Comparison of ENCODE assay signal across 20 cellular contexts in genomic region chr12:8784464-8784863, GRCh38. TPM values are rescaled to one million over a fixed set of nuclear protein-coding genes. Genes with fewer than 3 reads are reported as not detected.
"Had no signal": no experiment of that assay in that cellular context is flagged by ENCODE, and none has a peak within 500 bp of the region (broad histone marks: within the 10 kb centered on the region; RNA-seq: fewer than 3 reads in every experiment).

No MANE protein-coding gene starts in this region.

- H3K9me3 ChIP-seq: ascending aorta, breast epithelium, lower lobe of right lung, neutrophil, spleen, testis, upper lobe of right lung had no signal

- H3K27ac ChIP-seq: ascending aorta, breast epithelium, coronary artery, lower lobe of right lung, neutrophil, parathyroid adenoma, spleen, testis, upper lobe of right lung had no signal

- H3K27ac Mint-ChIP-seq: activated CD4-positive, alpha-beta T cell treated with anti-CD3 and anti-CD28 coated beads, Interleukin-2, amount 10 ng/mL, durations not matched to agents 7 days and 5 days; activated naive CD4-positive, alpha-beta T cell treated with anti-CD3 and anti-CD28 coated beads, Interleukin-2, amount 50 U/mL, for 24 hours; activated T-cell treated with anti-CD3 and anti-CD28 coated beads, Interleukin-2, amount 50 U/mL, for 72 hours; natural killer cell; stimulated activated memory B cell treated with anti-CD40 and anti-IgM and Interleukin-4, amounts not matched to agents 10 μg/mL and 1 μg/mL and 100 μg/mL, for 72 hours had no signal

- H3K4me1 Mint-ChIP-seq: activated CD4-positive, alpha-beta T cell treated with anti-CD3 and anti-CD28 coated beads, Interleukin-2, amount 10 ng/mL, durations not matched to agents 7 days and 5 days; activated naive CD4-positive, alpha-beta T cell treated with anti-CD3 and anti-CD28 coated beads, Interleukin-2, amount 50 U/mL, for 24 hours; natural killer cell; stimulated activated memory B cell treated with anti-CD40 and anti-IgM and Interleukin-4, amounts not matched to agents 10 μg/mL and 1 μg/mL and 100 μg/mL, for 72 hours had no signal

- DNase-seq: activated CD4-positive, alpha-beta T cell treated with anti-CD3 and anti-CD28 coated beads, Interleukin-2, amount 10 ng/mL, durations not matched to agents 7 days and 5 days; activated CD8-positive, alpha-beta memory T cell treated with anti-CD3 and anti-CD28 coated beads, Interleukin-2, amount 50 U/mL, for 48 hours; activated gamma-delta T cell; activated T-cell treated with anti-CD3 and anti-CD28 coated beads, Interleukin-2, amount 50 U/mL, for 72 hours; lower lobe of right lung; natural killer cell; spleen; stimulated activated CD4-positive, alpha-beta T cell treated with anti-CD3 and anti-CD28 coated beads, Interleukin-4, amount 100 ng/mL, for 4 hours; T1000; testis; upper lobe of right lung had no signal

- H3K36me3 ChIP-seq: breast epithelium, neutrophil had no signal

- H3K79me2 ChIP-seq: parathyroid adenoma had no signal

- H3K27me3 ChIP-seq: ascending aorta, breast epithelium, neutrophil, spleen, testis, upper lobe of right lung had no signal

- H3K4me3 ChIP-seq: ascending aorta, breast epithelium, coronary artery, lower lobe of right lung, spleen, testis, upper lobe of right lung had no signal

- H2AFZ ChIP-seq: parathyroid adenoma had no signal

- ATAC-seq: activated CD4-positive, CD25-positive, alpha-beta regulatory T cell treated with anti-CD3 and anti-CD28 coated beads, Interleukin-2, amount 50 U/mL, for 24 hours; activated T-cell treated with anti-CD3 and anti-CD28 coated beads, Interleukin-2, amount 50 U/mL, for 72 hours; lower lobe of right lung; natural killer cell; stimulated activated memory B cell treated with anti-CD40 and anti-IgM and Interleukin-4, amounts not matched to agents 10 μg/mL and 1 μg/mL and 100 μg/mL, for 72 hours; upper lobe of right lung had no signal

- H3K4me3 Mint-ChIP-seq: activated CD4-positive, alpha-beta T cell treated with anti-CD3 and anti-CD28 coated beads, Interleukin-2, amount 10 ng/mL, durations not matched to agents 7 days and 5 days; activated naive CD4-positive, alpha-beta T cell treated with anti-CD3 and anti-CD28 coated beads, Interleukin-2, amount 50 U/mL, for 24 hours; activated T-cell treated with anti-CD3 and anti-CD28 coated beads, Interleukin-2, amount 50 U/mL, for 72 hours; natural killer cell; stimulated activated memory B cell treated with anti-CD40 and anti-IgM and Interleukin-4, amounts not matched to agents 10 μg/mL and 1 μg/mL and 100 μg/mL, for 72 hours had no signal

- H3K27me3 Mint-ChIP-seq: activated CD4-positive, alpha-beta T cell treated with anti-CD3 and anti-CD28 coated beads, Interleukin-2, amount 10 ng/mL, durations not matched to agents 7 days and 5 days; activated naive CD4-positive, alpha-beta T cell treated with anti-CD3 and anti-CD28 coated beads, Interleukin-2, amount 50 U/mL, for 24 hours; stimulated activated memory B cell treated with anti-CD40 and anti-IgM and Interleukin-4, amounts not matched to agents 10 μg/mL and 1 μg/mL and 100 μg/mL, for 72 hours had no signal

- H3K9me3 Mint-ChIP-seq: activated CD4-positive, alpha-beta T cell treated with anti-CD3 and anti-CD28 coated beads, Interleukin-2, amount 10 ng/mL, durations not matched to agents 7 days and 5 days; activated naive CD4-positive, alpha-beta T cell treated with anti-CD3 and anti-CD28 coated beads, Interleukin-2, amount 50 U/mL, for 24 hours; activated T-cell treated with anti-CD3 and anti-CD28 coated beads, Interleukin-2, amount 50 U/mL, for 72 hours; natural killer cell; stimulated activated memory B cell treated with anti-CD40 and anti-IgM and Interleukin-4, amounts not matched to agents 10 μg/mL and 1 μg/mL and 100 μg/mL, for 72 hours had no signal

- H3K4me1 ChIP-seq: breast epithelium, lower lobe of right lung, spleen had no signal

- H3K9ac ChIP-seq: parathyroid adenoma had no signal

RNA-seq across cellular contexts. Expression of gene A2ML1, which starts 38.0 kb away (rescaled TPM):
- total RNA-seq: activated CD4-positive, alpha-beta T cell treated with anti-CD3 and anti-CD28 coated beads, Interleukin-2, amount 10 ng/mL, durations not matched to agents 7 days and 5 days; activated T-cell treated with anti-CD3 and anti-CD28 coated beads, Interleukin-2, amount 50 U/mL, for 72 hours; ascending aorta; lower lobe of right lung; mesenteric fat pad; natural killer cell; spleen; upper lobe of right lung had no signal
